14 cellular contexts compared by ENCODE assay signal in the genomic region with DNA sequence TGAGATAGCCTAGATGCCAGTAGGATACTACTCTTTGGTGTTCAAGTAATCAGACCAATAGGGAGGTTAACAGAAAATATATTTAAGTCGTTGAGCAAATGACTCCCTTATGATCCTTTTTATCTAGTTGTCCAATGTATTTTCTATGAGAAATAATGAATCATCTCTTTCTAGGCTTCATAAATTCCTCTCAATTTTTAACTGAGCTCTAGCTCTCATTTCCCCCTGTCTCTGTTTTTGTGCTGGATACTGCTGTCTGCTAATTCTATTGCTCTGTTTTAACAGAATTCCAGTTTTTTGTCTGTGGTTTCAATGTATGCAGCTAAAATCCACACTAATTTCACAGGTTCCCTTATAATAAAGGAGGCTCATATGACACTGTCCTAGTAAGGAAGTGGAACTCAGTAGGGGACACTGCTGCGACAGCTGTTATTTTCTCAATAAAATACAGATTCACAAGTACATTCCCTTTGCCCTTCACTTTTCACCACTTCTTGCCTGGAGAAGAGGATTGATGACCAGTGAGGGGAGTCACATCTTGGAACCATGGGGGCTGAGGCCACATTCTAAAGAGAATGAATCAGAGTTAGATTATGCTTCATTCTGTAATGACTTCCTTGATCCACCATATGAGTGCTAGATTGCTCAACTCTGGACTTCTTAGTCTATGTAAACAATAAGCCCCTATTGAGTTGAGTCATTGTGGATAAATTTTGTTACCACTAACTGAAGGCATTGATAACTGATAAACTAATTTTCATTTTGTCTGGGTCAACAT.
DNase-seq lines count a peak whose midpoint lies in the region; ATAC-seq and TF ChIP-seq lines count a peak whose summit lies in the region.
"Had no signal": no experiment of that assay in that cellular context is flagged by ENCODE, and none has a peak within 500 bp of the region (broad histone marks: within the 10 kb centered on the region; RNA-seq: fewer than 3 reads in every experiment).

No MANE protein-coding gene starts in this region.

- TF ChIP-seq EP300 in SK-N-SH (IDR thresholded peaks at IDR 0.05; ENCODE audit: borderline replicate concordance in 1 of 2, low read depth in 1 of 2, low read length in 1 of 2) = peak in 1 of 2 experiments; percentile 74; a peak in 2 of 4 replicates

- 45% methylated on average over 2 of the region's 2 CpGs for WGBS in SK-N-SH (ENCODE audit: low lambda C conversion rate)

- H3K27ac ChIP-seq in SK-N-SH (ENCODE audit: low read depth in 2 of 2, low read length in 1 of 2) = peak overlapping the region in 1 of 2 experiments; percentile 97; a peak in 2 of 4 replicates
- H3K27ac ChIP-seq in CD8-positive, alpha-beta T cell (ENCODE audit: low read depth, low read length) = no peak overlapping the region
- H3K27ac ChIP-seq: HL-60, SJSA1 had no signal

- H3F3A ChIP-seq in SK-N-SH (replicated peaks; ENCODE audit: insufficient read depth) = peaks cover 40% of the 10 kb centered on the region

- peaks cover 0 to 39% of the 10 kb centered on the region in 2 experiments; a peak in 3 of 4 replicates for H3K4me1 ChIP-seq in SK-N-SH (ENCODE audit: control insufficient read depth in 1 of 2, insufficient read depth in 2 of 2, low read depth in 1 of 2, low read length in 1 of 2)
- H3K4me1 ChIP-seq in CD8-positive, alpha-beta T cell (ENCODE audit: insufficient read depth, low read length) = no peaks in the 10 kb centered on the region

- no peaks in the 10 kb centered on the region for H3K79me2 ChIP-seq in SK-N-SH (ENCODE audit: insufficient read depth)

- no peaks in the 10 kb centered on the region for H3K9me2 ChIP-seq in SK-N-SH

- TF ChIP-seq CTCF in SK-N-SH (IDR thresholded peaks at IDR 0.05) = no peak
- TF ChIP-seq CTCF in fibroblast of villous mesenchyme (IDR thresholded peaks at IDR 0.05; ENCODE audit: insufficient read depth, low read depth, low read length) = no peak
- no peak for TF ChIP-seq CTCF in CD8-positive, alpha-beta T cell (IDR thresholded peaks at IDR 0.05)

- TF ChIP-seq RAD21 in SK-N-SH (IDR thresholded peaks at IDR 0.05; ENCODE audit: low read length) = no peak

- POLR2A ChIA-PET in SK-N-SH (lab: Yijun Ruan, JAX) = no interaction called here
- POLR2A ChIA-PET in CD8-positive, alpha-beta T cell (lab: Charles Lee) = no interaction called here

- H3K9me3 Mint-ChIP-seq in CD8-positive, alpha-beta T cell = no peaks in the 10 kb centered on the region
- H3K9me3 Mint-ChIP-seq: brain had no signal

- H3K27me3 Mint-ChIP-seq in CD8-positive, alpha-beta T cell (ENCODE audit: low read depth) = no peaks in the 10 kb centered on the region
- H3K27me3 Mint-ChIP-seq: brain; CD4-positive, CD25-positive, alpha-beta regulatory T cell had no signal

- intact Hi-C loops in CD8-positive, alpha-beta T cell (cut with DNase I, micrococcal nuclease) = no loop called here

- H3K9ac ChIP-seq in SK-N-SH = peak overlapping the region; percentile 69; the same call in 1 of the 2 replicates

- no peak overlapping the region for H3K4me3 Mint-ChIP-seq in CD8-positive, alpha-beta T cell
- H3K4me3 Mint-ChIP-seq: brain; CD4-positive, CD25-positive, alpha-beta regulatory T cell had no signal

- H3K4me1 Mint-ChIP-seq in CD8-positive, alpha-beta T cell (ENCODE audit: low read depth) = no peaks in the 10 kb centered on the region

- peak overlapping the region; percentile 69; the same call in 1 of the 2 replicates for H2AFZ ChIP-seq in SK-N-SH (ENCODE audit: low read depth)

- H3K27me3 ChIP-seq in SK-N-SH (ENCODE audit: insufficient read depth) = no peaks in the 10 kb centered on the region
- no peaks in the 10 kb centered on the region for H3K27me3 ChIP-seq in CD8-positive, alpha-beta T cell (ENCODE audit: insufficient read depth, low read length)
- H3K27me3 ChIP-seq: SJSA1 had no signal

- H3K4me2 ChIP-seq in SK-N-SH = peak overlapping the region; percentile 71

- H4K20me1 ChIP-seq in SK-N-SH (ENCODE audit: insufficient read depth) = no peaks in the 10 kb centered on the region

- H3K4me3 ChIP-seq in SK-N-SH (ENCODE audit: low read depth in 2 of 2, low read length in 1 of 2) = peak overlapping the region in 1 of 2 experiments; percentile 22; a peak in 1 of 4 replicates
- H3K4me3 ChIP-seq in fibroblast of villous mesenchyme (ENCODE audit: low read depth, low read length) = no peak overlapping the region
- H3K4me3 ChIP-seq in CD8-positive, alpha-beta T cell (ENCODE audit: low read depth, low read length) = no peak overlapping the region
- H3K4me3 ChIP-seq: SJSA1 had no signal

- ATAC-seq in CD8-positive, alpha-beta T cell = no peak
- ATAC-seq in HG03521 (IDR thresholded peaks at IDR 0.05; ENCODE audit: unreplicated experiment) = no peak

- CTCF ChIA-PET in SK-N-SH (lab: Yijun Ruan, JAX) = no interaction called here
- CTCF ChIA-PET in CD8-positive, alpha-beta T cell (lab: Charles Lee) = no interaction called here

- peak; percentile 75 for DNase-seq in A172 (ENCODE audit: low spot score)
- peak; percentile 97 for DNase-seq in HCEC 1CT
- no peak for DNase-seq in SK-N-SH
- DNase-seq in fibroblast of villous mesenchyme (ENCODE audit: low read depth) = peak; percentile 78
- no peak for DNase-seq in CD8-positive, alpha-beta T cell
- DNase-seq in midbrain (lab: John Stamatoyannopoulos, UW) = no peak
- DNase-seq in NCI-H345 treated with DMSO at 0.1 percent for 48 hours (lab: John Stamatoyannopoulos, UW; ENCODE audit: unreplicated experiment) = no peak
- DNase-seq: activated CD4-positive, alpha-beta T cell treated with anti-CD3 and anti-CD28 coated beads, Interleukin-2, amount 50 U/mL, for 48 hours; CD4-positive, CD25-positive, alpha-beta regulatory T cell; H7 had no signal

- no peaks in the 10 kb centered on the region for H3K9me3 ChIP-seq in SK-N-SH
- no peaks in the 10 kb centered on the region for H3K9me3 ChIP-seq in CD8-positive, alpha-beta T cell (ENCODE audit: low read length)
- H3K9me3 ChIP-seq: SJSA1 had no signal

- no peaks in the 10 kb centered on the region for H3K36me3 Mint-ChIP-seq in CD8-positive, alpha-beta T cell
- H3K36me3 Mint-ChIP-seq: brain; CD4-positive, CD25-positive, alpha-beta regulatory T cell had no signal

- no peaks in the 10 kb centered on the region for H3K36me3 ChIP-seq in SK-N-SH (replicated peaks in 1 of 2; ENCODE audit: control insufficient read depth in 1 of 2, insufficient read depth in 2 of 2, low read length in 1 of 2)
- no peaks in the 10 kb centered on the region for H3K36me3 ChIP-seq in CD8-positive, alpha-beta T cell (ENCODE audit: insufficient read depth, low read length)
- H3K36me3 ChIP-seq: SJSA1 had no signal

- no peak overlapping the region for H3K27ac Mint-ChIP-seq in CD8-positive, alpha-beta T cell
- H3K27ac Mint-ChIP-seq: brain; CD4-positive, CD25-positive, alpha-beta regulatory T cell had no signal

TF ChIP-seq in SK-N-SH, 30 proteins besides CTCF, POLR2A, EP300 and RAD21 (continues in another document):
- TF ChIP-seq SMC3 (IDR thresholded peaks at IDR 0.05; ENCODE audit: low read depth, low read length) (no peak), TEAD4 (IDR thresholded peaks at IDR 0.05; ENCODE audit: borderline replicate concordance, insufficient read depth) (peak; percentile 57; the same call in 1 of the 2 replicates), YY1 (IDR thresholded peaks at IDR 0.05; ENCODE audit: low read depth) (no peak), FOSL2 (IDR thresholded peaks at IDR 0.05; ENCODE audit: borderline replicate concordance, low read depth) (peak; percentile 81), MXI1 (IDR thresholded peaks at IDR 0.05; ENCODE audit: low read depth, low read length) (no peak), RCOR1 (IDR thresholded peaks at IDR 0.05; ENCODE audit: low read length) (no peak), MEF2A (IDR thresholded peaks at IDR 0.05; ENCODE audit: borderline replicate concordance, low read depth) (no peak), ELF1 (IDR thresholded peaks at IDR 0.05) (peak; percentile 31; the same call in 1 of the 2 replicates), RXRA (IDR thresholded peaks at IDR 0.05; ENCODE audit: borderline replicate concordance, low read depth) (peak; percentile 53; the same call in 1 of the 2 replicates)
- TF ChIP-seq, protein P1, sequence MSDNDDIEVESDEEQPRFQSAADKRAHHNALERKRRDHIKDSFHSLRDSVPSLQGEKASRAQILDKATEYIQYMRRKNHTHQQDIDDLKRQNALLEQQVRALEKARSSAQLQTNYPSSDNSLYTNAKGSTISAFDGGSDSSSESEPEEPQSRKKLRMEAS (IDR thresholded peaks at IDR 0.05; ENCODE audit: low read depth) = no peak
- TF ChIP-seq, protein P2, sequence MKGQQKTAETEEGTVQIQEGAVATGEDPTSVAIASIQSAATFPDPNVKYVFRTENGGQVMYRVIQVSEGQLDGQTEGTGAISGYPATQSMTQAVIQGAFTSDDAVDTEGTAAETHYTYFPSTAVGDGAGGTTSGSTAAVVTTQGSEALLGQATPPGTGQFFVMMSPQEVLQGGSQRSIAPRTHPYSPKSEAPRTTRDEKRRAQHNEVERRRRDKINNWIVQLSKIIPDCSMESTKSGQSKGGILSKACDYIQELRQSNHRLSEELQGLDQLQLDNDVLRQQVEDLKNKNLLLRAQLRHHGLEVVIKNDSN (IDR thresholded peaks at IDR 0.05; ENCODE audit: borderline replicate concordance, low read depth) = no peak
- TF ChIP-seq, protein P3, sequence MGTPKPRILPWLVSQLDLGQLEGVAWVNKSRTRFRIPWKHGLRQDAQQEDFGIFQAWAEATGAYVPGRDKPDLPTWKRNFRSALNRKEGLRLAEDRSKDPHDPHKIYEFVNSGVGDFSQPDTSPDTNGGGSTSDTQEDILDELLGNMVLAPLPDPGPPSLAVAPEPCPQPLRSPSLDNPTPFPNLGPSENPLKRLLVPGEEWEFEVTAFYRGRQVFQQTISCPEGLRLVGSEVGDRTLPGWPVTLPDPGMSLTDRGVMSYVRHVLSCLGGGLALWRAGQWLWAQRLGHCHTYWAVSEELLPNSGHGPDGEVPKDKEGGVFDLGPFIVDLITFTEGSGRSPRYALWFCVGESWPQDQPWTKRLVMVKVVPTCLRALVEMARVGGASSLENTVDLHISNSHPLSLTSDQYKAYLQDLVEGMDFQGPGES (IDR thresholded peaks at IDR 0.05; ENCODE audit: low read depth, low read length) = no peak

Comparison
In these comparisons a context has a peak if more than half of its experiments do, and no peak if none do; other contexts are left out.
1. DNase-seq: peak in A172 (single experiment), HCEC 1CT (single experiment) and fibroblast of villous mesenchyme (single experiment); none in SK-N-SH (single experiment), CD8-positive, alpha-beta T cell (0 of 7), midbrain (single experiment) and NCI-H345 treated with DMSO at 0.1 percent for 48 hours (single experiment).